ENCODE assay signal across 16 cellular contexts in genomic region chr10:43218206-43218950, GRCh38. TPM values are rescaled to one million over a fixed set of nuclear protein-coding genes. Genes with fewer than 3 reads are reported as not detected.
A peak's percentile ranks its signal among the peaks of the same experiment; 100 is the strongest.
DNase-seq lines count a peak whose midpoint lies in the region; ATAC-seq and TF ChIP-seq lines count a peak whose summit lies in the region.
"Had no signal": no experiment of that assay in that cellular context is flagged by ENCODE, and none has a peak within 500 bp of the region (broad histone marks: within the 10 kb centered on the region; RNA-seq: fewer than 3 reads in every experiment).

No MANE protein-coding gene starts in this region.

- H3K36me3 ChIP-seq in HEK293 (ENCODE audit: control insufficient read depth in 2 of 2, insufficient read depth in 1 of 2, low read length in 2 of 2) = no peaks in the 10 kb centered on the region
- H3K36me3 ChIP-seq: colonic mucosa, suprapubic skin had no signal

- POLR2A ChIA-PET in HEK293 (lab: Yijun Ruan, JAX) = no interaction called here
- POLR2A ChIA-PET in activated CD8-positive, alpha-beta T cell treated with anti-CD3 and anti-CD28 coated beads, Interleukin-2, amount 10 ng/mL, durations not matched to agents 7 days and 5 days (lab: Charles Lee) = no interaction called here

- H3K4me3 ChIP-seq in HEK293 (ENCODE audit: low read depth, low read length) = no peak overlapping the region
- no peak overlapping the region for H3K4me3 ChIP-seq in retinal pigment epithelial cell (ENCODE audit: low read length)
- H3K4me3 ChIP-seq: colonic mucosa, suprapubic skin had no signal

- TF ChIP-seq CTCF in HEK293 (tag by site-specific recombination; IDR thresholded peaks at IDR 0.05) (no peak), retinal pigment epithelial cell (conservative IDR thresholded peaks at IDR 0.05; ENCODE audit: low read depth, low read length) (no peak)

- H3K4me1 ChIP-seq in HEK293 (ENCODE audit: control insufficient read depth, insufficient read depth, low read length) = no peaks in the 10 kb centered on the region
- H3K4me1 ChIP-seq: colonic mucosa, suprapubic skin had no signal

- no peak overlapping the region for H3K4me3 Mint-ChIP-seq in activated CD8-positive, alpha-beta T cell treated with anti-CD3 and anti-CD28 coated beads, Interleukin-2, amount 10 ng/mL, durations not matched to agents 7 days and 5 days
- H3K4me3 Mint-ChIP-seq: activated CD8-positive, alpha-beta T cell treated with anti-CD3 and anti-CD28 coated beads for 36 hours; CD8-positive, alpha-beta T cell had no signal

- ATAC-seq in activated CD8-positive, alpha-beta T cell treated with anti-CD3 and anti-CD28 coated beads, Interleukin-2, amount 10 ng/mL, durations not matched to agents 7 days and 5 days = no peak
- ATAC-seq in HG02759 (IDR thresholded peaks at IDR 0.05; ENCODE audit: unreplicated experiment) (no peak), HG03039 (IDR thresholded peaks at IDR 0.05; ENCODE audit: unreplicated experiment) (no peak)
- ATAC-seq: activated CD8-positive, alpha-beta T cell treated with anti-CD3 and anti-CD28 coated beads for 36 hours; CD8-positive, alpha-beta T cell had no signal

- no peak overlapping the region for H3K27ac ChIP-seq in HEK293 (ENCODE audit: extremely low read depth, low read depth, low read length)
- H3K27ac ChIP-seq: colonic mucosa, suprapubic skin had no signal

- no peaks in the 10 kb centered on the region for H3K9me3 ChIP-seq in HEK293 (ENCODE audit: control insufficient read depth, insufficient read depth, low read depth, low read length)
- H3K9me3 ChIP-seq: colonic mucosa, suprapubic skin had no signal

- no peak overlapping the region for H3K27ac Mint-ChIP-seq in activated CD8-positive, alpha-beta T cell treated with anti-CD3 and anti-CD28 coated beads, Interleukin-2, amount 10 ng/mL, durations not matched to agents 7 days and 5 days
- H3K27ac Mint-ChIP-seq: activated CD8-positive, alpha-beta T cell treated with anti-CD3 and anti-CD28 coated beads for 36 hours; CD8-positive, alpha-beta T cell had no signal

- DNase-seq in astrocyte of the hippocampus (ENCODE audit: low read depth, low spot score) = peak; percentile 91
- DNase-seq in iris pigment epithelial cell (ENCODE audit: low read depth) = peak; percentile 6
- peak; percentile 55 for DNase-seq in retinal pigment epithelial cell (ENCODE audit: low read depth)
- DNase-seq in stimulated activated CD4-positive, alpha-beta T cell treated with anti-CD3 and anti-CD28 coated beads, Interleukin-12 subunit alpha, Interleukin-12 subunit beta, amount 100 ng/mL, for 4 hours = no peak
- DNase-seq in activated CD8-positive, alpha-beta T cell treated with anti-CD3 and anti-CD28 coated beads, Interleukin-2, amount 10 ng/mL, durations not matched to agents 7 days and 5 days = no peak
- DNase-seq: activated CD8-positive, alpha-beta T cell treated with anti-CD3 and anti-CD28 coated beads for 36 hours; activated gamma-delta T cell; CD8-positive, alpha-beta T cell; colonic mucosa; HCEC 1CT; IMR-90; NCI-H1105 treated with DMSO at 0.1 percent for 48 hours had no signal

- H3K36me3 Mint-ChIP-seq in activated CD8-positive, alpha-beta T cell treated with anti-CD3 and anti-CD28 coated beads, Interleukin-2, amount 10 ng/mL, durations not matched to agents 7 days and 5 days (ENCODE audit: low read depth) = no peaks in the 10 kb centered on the region
- H3K36me3 Mint-ChIP-seq: CD8-positive, alpha-beta T cell had no signal

- CTCF ChIA-PET in HEK293 (lab: Yijun Ruan, JAX) = no interaction called here
- CTCF ChIA-PET in activated CD8-positive, alpha-beta T cell treated with anti-CD3 and anti-CD28 coated beads, Interleukin-2, amount 10 ng/mL, durations not matched to agents 7 days and 5 days (lab: Charles Lee) = interaction anchor here (1.4 kb wide), 1 partner anchor 130 kb away, joined by 3 read pairs; no protein-coding TSS in a partner anchor

- H3K9me3 Mint-ChIP-seq in activated CD8-positive, alpha-beta T cell treated with anti-CD3 and anti-CD28 coated beads, Interleukin-2, amount 10 ng/mL, durations not matched to agents 7 days and 5 days (ENCODE audit: insufficient read depth) = no peaks in the 10 kb centered on the region
- H3K9me3 Mint-ChIP-seq: activated CD8-positive, alpha-beta T cell treated with anti-CD3 and anti-CD28 coated beads for 36 hours; CD8-positive, alpha-beta T cell had no signal

- peaks cover 14% of the 10 kb centered on the region for H3K27me3 Mint-ChIP-seq in activated CD8-positive, alpha-beta T cell treated with anti-CD3 and anti-CD28 coated beads, Interleukin-2, amount 10 ng/mL, durations not matched to agents 7 days and 5 days (ENCODE audit: low read depth)
- H3K27me3 Mint-ChIP-seq: activated CD8-positive, alpha-beta T cell treated with anti-CD3 and anti-CD28 coated beads for 36 hours had no signal

- H3K4me1 Mint-ChIP-seq in activated CD8-positive, alpha-beta T cell treated with anti-CD3 and anti-CD28 coated beads, Interleukin-2, amount 10 ng/mL, durations not matched to agents 7 days and 5 days (ENCODE audit: low read depth) = peaks cover 4% of the 10 kb centered on the region

TF ChIP-seq in HEK293, 187 proteins besides CTCF, POLR2A, EP300 and RAD21:
- TF ChIP-seq SCRT1 (tag by site-specific recombination; IDR thresholded peaks at IDR 0.05; ENCODE audit: borderline replicate concordance) = peak; percentile 72
- TF ChIP-seq ZNF341 (tag by site-specific recombination; IDR thresholded peaks at IDR 0.05; ENCODE audit: low read depth) = no peak
- peak; percentile 93 for TF ChIP-seq SCRT2 (tag by site-specific recombination; IDR thresholded peaks at IDR 0.05)
- TF ChIP-seq ZNF677 (tag by site-specific recombination; IDR thresholded peaks at IDR 0.05) = no peak
- TF ChIP-seq ZNF138 (tag by site-specific recombination; IDR thresholded peaks at IDR 0.05; ENCODE audit: borderline replicate concordance) = no peak
- TF ChIP-seq KLF9 (tag by site-specific recombination; IDR thresholded peaks at IDR 0.05; ENCODE audit: low read depth) = no peak
- no peak for TF ChIP-seq GLIS1 (tag by site-specific recombination; IDR thresholded peaks at IDR 0.05)
TF ChIP-seq in HEK293: peak in this region for 2.

RNA-seq across cellular contexts. Expression of gene RASGEF1A, which starts 48.5 kb away (rescaled TPM):
- 1 to 10 TPM; 3.6 to 4.0 TPM for total RNA-seq in activated CD8-positive, alpha-beta T cell treated with anti-CD3 and anti-CD28 coated beads, Interleukin-2, amount 10 ng/mL, durations not matched to agents 7 days and 5 days

Comparison
In these comparisons a context has a peak if more than half of its experiments do, and no peak if none do; other contexts are left out.
1. DNase-seq: peak in astrocyte of the hippocampus (single experiment), iris pigment epithelial cell (single experiment) and retinal pigment epithelial cell (single experiment); none in stimulated activated CD4-positive, alpha-beta T cell treated with anti-CD3 and anti-CD28 coated beads, Interleukin-12 subunit alpha, Interleukin-12 subunit beta, amount 100 ng/mL, for 4 hours (single experiment) and activated CD8-positive, alpha-beta T cell treated with anti-CD3 and anti-CD28 coated beads, Interleukin-2, amount 10 ng/mL, durations not matched to agents 7 days and 5 days (single experiment).